Comparison of ENCODE assay signal across 20 cellular contexts in genomic region chr10:122421747-122422146, GRCh38. TPM values are rescaled to one million over a fixed set of nuclear protein-coding genes. Genes with fewer than 3 reads are reported as not detected.
DNase-seq lines count a peak whose midpoint lies in the region; ATAC-seq and TF ChIP-seq lines count a peak whose summit lies in the region.
"Had no signal": no experiment of that assay in that cellular context is flagged by ENCODE, and none has a peak within 500 bp of the region (broad histone marks: within the 10 kb centered on the region; RNA-seq: fewer than 3 reads in every experiment).

No MANE protein-coding gene starts in this region.

- H3K4me1 ChIP-seq in effector memory CD4-positive, alpha-beta T cell (ENCODE audit: control insufficient read depth, insufficient read depth, low read length, poor library complexity, severe bottlenecking): peaks cover 41% of the 10 kb centered on the region
- H3K4me1 ChIP-seq in sigmoid colon: peaks cover 0 to 72% (median 48%) of the 10 kb centered on the region in 4 donors
- H3K4me1 ChIP-seq in esophagus squamous epithelium: peaks cover 0 to 23% (median 4%) of the 10 kb centered on the region in 3 donors
- H3K4me1 ChIP-seq: A549 had no signal

- TF ChIP-seq CTCF in sigmoid colon (IDR thresholded peaks at IDR 0.05) (no peak), esophagus squamous epithelium (IDR thresholded peaks at IDR 0.05) (no peak)

- peak overlapping the region; percentile 6 for H3K27ac ChIP-seq in effector memory CD4-positive, alpha-beta T cell (ENCODE audit: insufficient read depth, low read length, poor library complexity, severe bottlenecking)
- H3K27ac ChIP-seq in sigmoid colon (peak overlapping the region in 3 of 4 donors; percentile 60 to 77 (median 68)), esophagus squamous epithelium (peak overlapping the region in 1 of 4 donors; percentile 19)
- H3K27ac ChIP-seq: A549, HL-60 had no signal

- H3K4me3 Mint-ChIP-seq in activated T-cell treated with anti-CD3 and anti-CD28 coated beads, Interleukin-2, amount 50 U/mL, for 24 hours: no peak overlapping the region
- H3K4me3 Mint-ChIP-seq in T-cell: no peak overlapping the region
- H3K4me3 Mint-ChIP-seq: nephron progenitor cell had no signal

- H3K27me3 ChIP-seq in effector memory CD4-positive, alpha-beta T cell (replicated peaks; ENCODE audit: control insufficient read depth, insufficient read depth, low read length, poor library complexity, severe bottlenecking): no peaks in the 10 kb centered on the region
- H3K27me3 ChIP-seq in sigmoid colon: no peaks in the 10 kb centered on the region
- no peaks in the 10 kb centered on the region for H3K27me3 ChIP-seq in esophagus squamous epithelium

- peaks cover 3% of the 10 kb centered on the region for H3K36me3 ChIP-seq in effector memory CD4-positive, alpha-beta T cell (ENCODE audit: control insufficient read depth, insufficient read depth, low read length)
- peaks cover 0 to 18% (median 0%) of the 10 kb centered on the region in 4 donors for H3K36me3 ChIP-seq in sigmoid colon
- H3K36me3 ChIP-seq in esophagus squamous epithelium: peaks cover 0 to 95% (median 0%) of the 10 kb centered on the region in 3 donors

- no peak for TF ChIP-seq EP300 in sigmoid colon (IDR thresholded peaks at IDR 0.05)

- CTCF ChIA-PET in T-cell (lab: Charles Lee): interaction anchor here (0.6 to 1.4 kb wide), 4 partner anchors 8 to 1975 kb away, joined by 3 to 4 read pairs (median 3); no protein-coding TSS in a partner anchor

- H3K4me3 ChIP-seq in effector memory CD4-positive, alpha-beta T cell (ENCODE audit: insufficient read depth, low read depth, low read length, poor library complexity, severe bottlenecking): no peak overlapping the region
- H3K4me3 ChIP-seq in sigmoid colon (no peak overlapping the region), esophagus squamous epithelium (no peak overlapping the region)
- H3K4me3 ChIP-seq: A549 had no signal

- peaks cover 59% of the 10 kb centered on the region for H3K36me3 Mint-ChIP-seq in activated T-cell treated with anti-CD3 and anti-CD28 coated beads, Interleukin-2, amount 50 U/mL, for 24 hours (ENCODE audit: low read depth)
- peaks cover 32% of the 10 kb centered on the region for H3K36me3 Mint-ChIP-seq in T-cell

- no peaks in the 10 kb centered on the region for H3K9me3 Mint-ChIP-seq in activated T-cell treated with anti-CD3 and anti-CD28 coated beads, Interleukin-2, amount 50 U/mL, for 24 hours
- no peaks in the 10 kb centered on the region for H3K9me3 Mint-ChIP-seq in T-cell
- H3K9me3 Mint-ChIP-seq: nephron progenitor cell had no signal

- peaks cover 67% of the 10 kb centered on the region for H3K4me1 Mint-ChIP-seq in activated T-cell treated with anti-CD3 and anti-CD28 coated beads, Interleukin-2, amount 50 U/mL, for 24 hours (ENCODE audit: low read depth)
- H3K4me1 Mint-ChIP-seq in T-cell: peaks cover 47 to 77% (median 75%) of the 10 kb centered on the region in 3 donors

- H3K27me3 Mint-ChIP-seq in activated T-cell treated with anti-CD3 and anti-CD28 coated beads, Interleukin-2, amount 50 U/mL, for 24 hours: no peaks in the 10 kb centered on the region
- H3K27me3 Mint-ChIP-seq in T-cell: no peaks in the 10 kb centered on the region

- TF ChIP-seq POLR2A in sigmoid colon (IDR thresholded peaks at IDR 0.05) (no peak), esophagus squamous epithelium (IDR thresholded peaks at IDR 0.05) (no peak)

- peak overlapping the region; percentile 33 for H3K27ac Mint-ChIP-seq in activated T-cell treated with anti-CD3 and anti-CD28 coated beads, Interleukin-2, amount 50 U/mL, for 24 hours
- peak overlapping the region; percentile 85 to 91 for H3K27ac Mint-ChIP-seq in T-cell
- H3K27ac Mint-ChIP-seq: nephron progenitor cell had no signal

- ATAC-seq in T-cell (replicated peaks in 1 of 4): no peak
- ATAC-seq: A549 had no signal

- intact Hi-C loops in sigmoid colon (cut with DNase I): no loop called here
- intact Hi-C loops in esophagus squamous epithelium (cut with DNase I): no loop called here

- POLR2A ChIA-PET in T-cell (lab: Charles Lee): no interaction called here

- no peaks in the 10 kb centered on the region for H3K9me3 ChIP-seq in effector memory CD4-positive, alpha-beta T cell (ENCODE audit: control insufficient read depth, low read length)
- H3K9me3 ChIP-seq in sigmoid colon (no peaks in the 10 kb centered on the region), esophagus squamous epithelium (no peaks in the 10 kb centered on the region)
- H3K9me3 ChIP-seq: A549 had no signal

- DNase-seq in activated T-cell treated with anti-CD3 and anti-CD28 coated beads, Interleukin-2, amount 50 U/mL, for 24 hours: no peak
- DNase-seq in activated T-cell treated with anti-CD3 and anti-CD28 coated beads, Interleukin-2, amount 50 U/mL, for 1 hour: no peak
- DNase-seq in T-cell (no peak), sigmoid colon (no peak), esophagus squamous epithelium (lab: John Stamatoyannopoulos, UW) (no peak), NCI-H1417 treated with DMSO at 0.1 percent for 48 hours (lab: John Stamatoyannopoulos, UW) (no peak), AML-193 (lab: John Stamatoyannopoulos, UW) (no peak)
- DNase-seq in effector memory CD4-positive, alpha-beta T cell: no peak
- DNase-seq: amniotic stem cell; KBM-7; nephron progenitor cell; NK-92 treated with Interleukin-12 subunit alpha and Interleukin-12 subunit beta, amount 100 ng/mL, for 24 hours had no signal

RNA-seq across cellular contexts. Expression of gene ARMS2, which starts 32.7 kb away (rescaled TPM):
- total RNA-seq in T-cell (not detected), sigmoid colon (1 to 10 TPM in 1 of 4 donors, not detected in 3; 1.1 TPM), esophagus squamous epithelium (not detected)
- not detected for polyA plus RNA-seq in sigmoid colon
- total RNA-seq: cerebellum; G401; glomerular endothelial cell; lung microvascular endothelial cell; pulmonary artery endothelial cell; T-helper 1 cell treated with Interleukin-12 subunit alpha and Interleukin-12 subunit beta and Interleukin-4 antibody, amounts not matched to agents 30 ng/mL and 1 ng/mL, for 36 hours had no signal
- polyA plus RNA-seq: A549 had no signal

RNA-seq across cellular contexts. Expression of gene HTRA1, which starts 39.6 kb away (rescaled TPM):
- total RNA-seq in T-cell (under 1 TPM in 3 of 5 donors, not detected in 2; 0.51 to 0.56 (median 0.55) TPM), sigmoid colon (100 to 1,000 TPM; 119 to 162 (median 127) TPM), esophagus squamous epithelium (10 to 100 TPM in 3 of 4 donors, 1 to 10 TPM in 1; 6.3 to 62.2 (median 25.8) TPM)
- 10 to 100 TPM; 22.7 to 43.8 (median 36.0) TPM for polyA plus RNA-seq in sigmoid colon
- total RNA-seq: T-helper 1 cell treated with Interleukin-12 subunit alpha and Interleukin-12 subunit beta and Interleukin-4 antibody, amounts not matched to agents 30 ng/mL and 1 ng/mL, for 36 hours had no signal

RNA-seq across cellular contexts. Expression of gene PLEKHA1, which starts 47.2 kb away (rescaled TPM):
- total RNA-seq in T-cell (10 to 100 TPM; 36.8 to 58.6 (median 40.5) TPM), sigmoid colon (10 to 100 TPM; 34.1 to 53.2 (median 50.4) TPM), esophagus squamous epithelium (10 to 100 TPM; 23.4 to 56.3 (median 35.9) TPM)
- polyA plus RNA-seq in sigmoid colon: 10 to 100 TPM; 20.9 to 38.4 (median 22.8) TPM

Comparison
In these comparisons a context has a peak if more than half of its experiments do, and no peak if none do; other contexts are left out.
1. RNA of gene HTRA1, which starts 39.6 kb away (total RNA-seq): 119 to 162 TPM in sigmoid colon and 6.3 to 62.2 TPM in esophagus squamous epithelium; 0.51 to 0.56 TPM in T-cell; every median in the first group is over 4 times any median in the second.